Comparison of ENCODE assay signal across 8 cellular contexts in the genomic region with DNA sequence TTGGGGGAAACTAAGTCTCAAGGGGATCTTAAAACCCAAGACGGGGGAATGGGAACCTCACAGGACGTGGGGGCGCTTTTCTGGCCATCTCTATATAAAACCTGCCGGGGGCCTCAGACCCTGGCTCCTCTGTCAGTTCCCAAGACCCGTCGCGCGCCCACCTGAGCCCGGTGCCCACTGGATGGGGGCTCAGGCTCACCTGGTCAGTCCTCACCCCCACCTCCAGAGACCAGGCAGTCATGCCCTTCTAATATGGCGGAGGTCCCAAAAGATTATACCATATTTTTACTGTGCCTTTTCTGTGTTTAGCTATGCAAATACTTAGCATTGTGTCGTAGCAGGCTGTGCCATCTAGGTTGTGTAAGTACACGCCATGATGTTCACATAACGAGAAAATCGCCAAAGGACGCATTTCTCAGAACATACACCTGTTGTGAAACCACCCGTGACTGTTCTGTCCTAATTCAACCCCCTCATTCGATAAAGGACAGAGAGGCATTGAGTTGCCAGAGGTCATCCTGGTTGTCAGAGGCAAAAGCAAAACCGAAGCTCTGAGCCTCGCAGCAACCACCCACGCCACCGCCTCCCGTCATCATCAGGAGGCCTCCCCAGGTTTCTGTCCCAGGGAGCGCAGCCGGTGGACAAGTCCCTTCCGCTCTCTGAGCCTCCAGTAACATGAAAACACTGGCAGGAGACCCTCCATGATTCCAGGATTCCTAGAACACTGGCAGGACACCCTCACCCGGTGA. TPM values are rescaled to one million over a fixed set of nuclear protein-coding genes. Genes with fewer than 3 reads are reported as not detected.
DNase-seq lines count a peak whose midpoint lies in the region; ATAC-seq and TF ChIP-seq lines count a peak whose summit lies in the region.

No MANE protein-coding gene starts in this region.

- no peak for TF ChIP-seq POLR2A in suprapubic skin (IDR thresholded peaks at IDR 0.05)

- no peak overlapping the region for H3K27ac Mint-ChIP-seq in T-helper 17 cell

- H3K27me3 ChIP-seq in liver (ENCODE audit: control insufficient read depth in 4 of 4, insufficient read depth in 4 of 4, low read length in 3 of 4), result no peaks in the 10 kb centered on the region
- H3K27me3 ChIP-seq in suprapubic skin, result no peaks in the 10 kb centered on the region

- TF ChIP-seq CTCF in liver (IDR thresholded peaks at IDR 0.05; ENCODE audit: low read depth, low read length, missing input control) (no peak), suprapubic skin (IDR thresholded peaks at IDR 0.05) (no peak)

- H3K4me1 Mint-ChIP-seq in T-helper 17 cell, result no peaks in the 10 kb centered on the region

- peak overlapping the region in 2 of 3 donors; percentile 24 to 27 for H3K4me3 ChIP-seq in liver (ENCODE audit: low read depth in 1 of 3, low read length in 3 of 3)
- H3K4me3 ChIP-seq in suprapubic skin, result peak overlapping the region; percentile 53

- no peak for TF ChIP-seq EP300 in suprapubic skin (IDR thresholded peaks at IDR 0.05)

- ATAC-seq in T-helper 17 cell (no peak), HG02840 (IDR thresholded peaks at IDR 0.05; ENCODE audit: low FRiP score, unreplicated experiment) (no peak)

- H3K9ac ChIP-seq in liver (ENCODE audit: low read depth in 1 of 2, low read length in 2 of 2), result peak overlapping the region in 1 of 2 donors; percentile 59

- H3K4me3 Mint-ChIP-seq in T-helper 17 cell, result peak overlapping the region; percentile 56

- H3K4me1 ChIP-seq in liver (ENCODE audit: control insufficient read depth in 4 of 4, insufficient read depth in 4 of 4, low read length in 3 of 4) (peaks cover 5 to 13% (median 7%) of the 10 kb centered on the region in 4 donors), suprapubic skin (peaks cover 11% of the 10 kb centered on the region)

- TF ChIP-seq RAD21 in liver (IDR thresholded peaks at IDR 0.05), result no peak

- H3K9me3 ChIP-seq in T-helper 17 cell (ENCODE audit: control insufficient read depth, low read length, poor library complexity, severe bottlenecking) (no peaks in the 10 kb centered on the region), liver (ENCODE audit: control insufficient read depth in 4 of 4, low read length in 3 of 4) (peaks cover 0 to 2% (median 0%) of the 10 kb centered on the region in 4 donors), suprapubic skin (no peaks in the 10 kb centered on the region)

- H3K36me3 Mint-ChIP-seq in T-helper 17 cell (ENCODE audit: low read depth), result peaks cover 2% of the 10 kb centered on the region

- peak; percentile 7 for DNase-seq in activated T-cell treated with anti-CD3 and anti-CD28 coated beads, Interleukin-2, amount 50 U/mL, for 1 hour
- no peak for DNase-seq in activated T-cell treated with anti-CD3 and anti-CD28 coated beads for 4 hours
- no peak for DNase-seq in T-helper 17 cell
- peak in 1 of 2 donors; percentile 62 for DNase-seq in suprapubic skin (ENCODE audit: low spot score in 2 of 2)
- DNase-seq in DMS114 treated with DMSO at 0.1 percent for 48 hours (lab: John Stamatoyannopoulos, UW; ENCODE audit: unreplicated experiment), result no peak
- no peak for DNase-seq in dermis blood vessel endothelial cell

- H3K27ac ChIP-seq in liver (ENCODE audit: low read depth in 1 of 2, low read length in 2 of 2) (peak overlapping the region; percentile 53 to 82), suprapubic skin (no peak overlapping the region)

- 42% methylated on average over 26 of the region's 26 CpGs for WGBS in liver
- 70% methylated on average over 21 of the region's 26 CpGs for WGBS in suprapubic skin

- H3K36me3 ChIP-seq in liver (ENCODE audit: control insufficient read depth in 4 of 4, insufficient read depth in 3 of 4, low read depth in 1 of 4, low read length in 3 of 4) (no peaks in the 10 kb centered on the region), suprapubic skin (no peaks in the 10 kb centered on the region)

- peaks cover 8% of the 10 kb centered on the region for H3K27me3 Mint-ChIP-seq in T-helper 17 cell

TF ChIP-seq in liver, 16 proteins besides CTCF, POLR2A, EP300 and RAD21:
- TF ChIP-seq, protein P1, sequence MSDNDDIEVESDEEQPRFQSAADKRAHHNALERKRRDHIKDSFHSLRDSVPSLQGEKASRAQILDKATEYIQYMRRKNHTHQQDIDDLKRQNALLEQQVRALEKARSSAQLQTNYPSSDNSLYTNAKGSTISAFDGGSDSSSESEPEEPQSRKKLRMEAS (IDR thresholded peaks at IDR 0.05), result peak; percentile 61
- TF ChIP-seq EGR1 (IDR thresholded peaks at IDR 0.05; ENCODE audit: low read depth in 2 of 2) (peak; percentile 59 to 92), NR2F2 (IDR thresholded peaks at IDR 0.05) (no peak), YY1 (IDR thresholded peaks at IDR 0.05) (peak; percentile 79), GABPA (IDR thresholded peaks at IDR 0.05 in 1 of 2, conservative IDR thresholded peaks at IDR 0.05 in 1 of 2) (no peak), FOXA1 (IDR thresholded peaks at IDR 0.05) (no peak), RXRA (IDR thresholded peaks at IDR 0.05) (peak; percentile 88 to 96), JUND (IDR thresholded peaks at IDR 0.05) (peak in 1 of 2 donors; percentile 76), FOXA2 (IDR thresholded peaks at IDR 0.05) (peak; percentile 10), SP1 (IDR thresholded peaks at IDR 0.05) (peak; percentile 62), HNF4A (conservative IDR thresholded peaks at IDR 0.05) (peak; percentile 17 to 72)
- TF ChIP-seq, protein P2, sequence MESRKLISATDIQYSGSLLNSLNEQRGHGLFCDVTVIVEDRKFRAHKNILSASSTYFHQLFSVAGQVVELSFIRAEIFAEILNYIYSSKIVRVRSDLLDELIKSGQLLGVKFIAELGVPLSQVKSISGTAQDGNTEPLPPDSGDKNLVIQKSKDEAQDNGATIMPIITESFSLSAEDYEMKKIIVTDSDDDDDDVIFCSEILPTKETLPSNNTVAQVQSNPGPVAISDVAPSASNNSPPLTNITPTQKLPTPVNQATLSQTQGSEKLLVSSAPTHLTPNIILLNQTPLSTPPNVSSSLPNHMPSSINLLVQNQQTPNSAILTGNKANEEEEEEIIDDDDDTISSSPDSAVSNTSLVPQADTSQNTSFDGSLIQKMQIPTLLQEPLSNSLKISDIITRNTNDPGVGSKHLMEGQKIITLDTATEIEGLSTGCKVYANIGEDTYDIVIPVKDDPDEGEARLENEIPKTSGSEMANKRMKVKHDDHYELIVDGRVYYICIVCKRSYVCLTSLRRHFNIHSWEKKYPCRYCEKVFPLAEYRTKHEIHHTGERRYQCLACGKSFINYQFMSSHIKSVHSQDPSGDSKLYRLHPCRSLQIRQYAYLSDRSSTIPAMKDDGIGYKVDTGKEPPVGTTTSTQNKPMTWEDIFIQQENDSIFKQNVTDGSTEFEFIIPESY (IDR thresholded peaks at IDR 0.05), result peak; percentile 62
- TF ChIP-seq, protein P3, sequence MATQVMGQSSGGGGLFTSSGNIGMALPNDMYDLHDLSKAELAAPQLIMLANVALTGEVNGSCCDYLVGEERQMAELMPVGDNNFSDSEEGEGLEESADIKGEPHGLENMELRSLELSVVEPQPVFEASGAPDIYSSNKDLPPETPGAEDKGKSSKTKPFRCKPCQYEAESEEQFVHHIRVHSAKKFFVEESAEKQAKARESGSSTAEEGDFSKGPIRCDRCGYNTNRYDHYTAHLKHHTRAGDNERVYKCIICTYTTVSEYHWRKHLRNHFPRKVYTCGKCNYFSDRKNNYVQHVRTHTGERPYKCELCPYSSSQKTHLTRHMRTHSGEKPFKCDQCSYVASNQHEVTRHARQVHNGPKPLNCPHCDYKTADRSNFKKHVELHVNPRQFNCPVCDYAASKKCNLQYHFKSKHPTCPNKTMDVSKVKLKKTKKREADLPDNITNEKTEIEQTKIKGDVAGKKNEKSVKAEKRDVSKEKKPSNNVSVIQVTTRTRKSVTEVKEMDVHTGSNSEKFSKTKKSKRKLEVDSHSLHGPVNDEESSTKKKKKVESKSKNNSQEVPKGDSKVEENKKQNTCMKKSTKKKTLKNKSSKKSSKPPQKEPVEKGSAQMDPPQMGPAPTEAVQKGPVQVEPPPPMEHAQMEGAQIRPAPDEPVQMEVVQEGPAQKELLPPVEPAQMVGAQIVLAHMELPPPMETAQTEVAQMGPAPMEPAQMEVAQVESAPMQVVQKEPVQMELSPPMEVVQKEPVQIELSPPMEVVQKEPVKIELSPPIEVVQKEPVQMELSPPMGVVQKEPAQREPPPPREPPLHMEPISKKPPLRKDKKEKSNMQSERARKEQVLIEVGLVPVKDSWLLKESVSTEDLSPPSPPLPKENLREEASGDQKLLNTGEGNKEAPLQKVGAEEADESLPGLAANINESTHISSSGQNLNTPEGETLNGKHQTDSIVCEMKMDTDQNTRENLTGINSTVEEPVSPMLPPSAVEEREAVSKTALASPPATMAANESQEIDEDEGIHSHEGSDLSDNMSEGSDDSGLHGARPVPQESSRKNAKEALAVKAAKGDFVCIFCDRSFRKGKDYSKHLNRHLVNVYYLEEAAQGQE (IDR thresholded peaks at IDR 0.05), result no peak
- TF ChIP-seq, protein P4, sequence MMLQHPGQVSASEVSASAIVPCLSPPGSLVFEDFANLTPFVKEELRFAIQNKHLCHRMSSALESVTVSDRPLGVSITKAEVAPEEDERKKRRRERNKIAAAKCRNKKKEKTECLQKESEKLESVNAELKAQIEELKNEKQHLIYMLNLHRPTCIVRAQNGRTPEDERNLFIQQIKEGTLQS (IDR thresholded peaks at IDR 0.05), result no peak

RNA-seq across cellular contexts. Expression of a gene that starts 28.9 kb away (rescaled TPM):
- 10 to 100 TPM; 26.2 to 27.1 TPM for total RNA-seq in T-helper 17 cell
- total RNA-seq in liver, result 100 to 1,000 TPM in 1 of 2 donors, 10 to 100 TPM in 1; 67.8 to 255 TPM
- polyA plus RNA-seq in liver, result 10 to 100 TPM; 25.1 to 70.4 TPM
- total RNA-seq in suprapubic skin, result 100 to 1,000 TPM in 2 of 4 donors, 10 to 100 TPM in 2; 86.0 to 103 (median 95.1) TPM
- 107 and 122 TPM in 2 replicates for total RNA-seq in dermis blood vessel endothelial cell
